Comparison of ENCODE assay signal across 15 cellular contexts in genomic region chr4:116118216-116118615, GRCh38.
"Had no signal": no experiment of that assay in that cellular context is flagged by ENCODE, and none has a peak within 500 bp of the region (broad histone marks: within the 10 kb centered on the region; RNA-seq: fewer than 3 reads in every experiment).

No MANE protein-coding gene starts in this region.

- H3K36me3 Mint-ChIP-seq: activated CD4-positive, alpha-beta memory T cell treated with anti-CD3 and anti-CD28 coated beads for 36 hours; activated CD8-positive, alpha-beta memory T cell treated with anti-CD3 and anti-CD28 coated beads, Interleukin-2, amount 10 ng/mL, durations not matched to agents 7 days and 5 days; activated naive CD8-positive, alpha-beta T cell; natural killer cell; stimulated activated naive B cell treated with anti-CD40 and anti-IgM and Interleukin-4, amounts not matched to agents 10 μg/mL and 1 μg/mL and 100 μg/mL, for 72 hours had no signal

- H3K27ac Mint-ChIP-seq: activated CD4-positive, alpha-beta memory T cell treated with anti-CD3 and anti-CD28 coated beads for 36 hours; activated CD4-positive, alpha-beta T cell treated with anti-CD3 and anti-CD28 coated beads for 36 hours; activated CD8-positive, alpha-beta memory T cell treated with anti-CD3 and anti-CD28 coated beads, Interleukin-2, amount 10 ng/mL, durations not matched to agents 7 days and 5 days; activated naive CD8-positive, alpha-beta T cell; natural killer cell; stimulated activated naive B cell treated with anti-CD40 and anti-IgM and Interleukin-4, amounts not matched to agents 10 μg/mL and 1 μg/mL and 100 μg/mL, for 72 hours; WTC11 had no signal

- H3K9me3 Mint-ChIP-seq: stimulated activated naive B cell treated with anti-CD40 and anti-IgM and Interleukin-4, amounts not matched to agents 10 μg/mL and 1 μg/mL and 100 μg/mL, for 72 hours had no signal

- H3K4me1 Mint-ChIP-seq: activated CD4-positive, alpha-beta T cell treated with anti-CD3 and anti-CD28 coated beads for 36 hours; activated CD8-positive, alpha-beta memory T cell treated with anti-CD3 and anti-CD28 coated beads, Interleukin-2, amount 10 ng/mL, durations not matched to agents 7 days and 5 days; natural killer cell; stimulated activated naive B cell treated with anti-CD40 and anti-IgM and Interleukin-4, amounts not matched to agents 10 μg/mL and 1 μg/mL and 100 μg/mL, for 72 hours; WTC11 had no signal

- H3K4me3 Mint-ChIP-seq: activated CD4-positive, alpha-beta memory T cell treated with anti-CD3 and anti-CD28 coated beads for 36 hours; activated CD4-positive, alpha-beta T cell treated with anti-CD3 and anti-CD28 coated beads for 36 hours; activated CD8-positive, alpha-beta memory T cell treated with anti-CD3 and anti-CD28 coated beads, Interleukin-2, amount 10 ng/mL, durations not matched to agents 7 days and 5 days; activated naive CD8-positive, alpha-beta T cell; natural killer cell; stimulated activated naive B cell treated with anti-CD40 and anti-IgM and Interleukin-4, amounts not matched to agents 10 μg/mL and 1 μg/mL and 100 μg/mL, for 72 hours; WTC11 had no signal

- DNase-seq: activated CD4-positive, alpha-beta memory T cell treated with anti-CD3 and anti-CD28 coated beads for 36 hours; activated CD4-positive, alpha-beta T cell treated with anti-CD3 and anti-CD28 coated beads for 36 hours; activated CD8-positive, alpha-beta memory T cell treated with anti-CD3 and anti-CD28 coated beads, Interleukin-2, amount 10 ng/mL, durations not matched to agents 7 days and 5 days; central memory CD4-positive, alpha-beta T cell; colonic mucosa; foreskin melanocyte; glutamatergic neuron; hypothalamus; lower lobe of right lung; natural killer cell; stimulated activated naive B cell treated with anti-CD40 and anti-IgM and Interleukin-4, amounts not matched to agents 10 μg/mL and 1 μg/mL and 100 μg/mL, for 72 hours; T-helper 2 cell; upper lobe of right lung had no signal

- H3K27me3 Mint-ChIP-seq: activated CD4-positive, alpha-beta memory T cell treated with anti-CD3 and anti-CD28 coated beads for 36 hours; activated CD4-positive, alpha-beta T cell treated with anti-CD3 and anti-CD28 coated beads for 36 hours; activated CD8-positive, alpha-beta memory T cell treated with anti-CD3 and anti-CD28 coated beads, Interleukin-2, amount 10 ng/mL, durations not matched to agents 7 days and 5 days; activated naive CD8-positive, alpha-beta T cell; stimulated activated naive B cell treated with anti-CD40 and anti-IgM and Interleukin-4, amounts not matched to agents 10 μg/mL and 1 μg/mL and 100 μg/mL, for 72 hours had no signal
